ENCODE assay signal across 30 cellular contexts in the genomic region with DNA sequence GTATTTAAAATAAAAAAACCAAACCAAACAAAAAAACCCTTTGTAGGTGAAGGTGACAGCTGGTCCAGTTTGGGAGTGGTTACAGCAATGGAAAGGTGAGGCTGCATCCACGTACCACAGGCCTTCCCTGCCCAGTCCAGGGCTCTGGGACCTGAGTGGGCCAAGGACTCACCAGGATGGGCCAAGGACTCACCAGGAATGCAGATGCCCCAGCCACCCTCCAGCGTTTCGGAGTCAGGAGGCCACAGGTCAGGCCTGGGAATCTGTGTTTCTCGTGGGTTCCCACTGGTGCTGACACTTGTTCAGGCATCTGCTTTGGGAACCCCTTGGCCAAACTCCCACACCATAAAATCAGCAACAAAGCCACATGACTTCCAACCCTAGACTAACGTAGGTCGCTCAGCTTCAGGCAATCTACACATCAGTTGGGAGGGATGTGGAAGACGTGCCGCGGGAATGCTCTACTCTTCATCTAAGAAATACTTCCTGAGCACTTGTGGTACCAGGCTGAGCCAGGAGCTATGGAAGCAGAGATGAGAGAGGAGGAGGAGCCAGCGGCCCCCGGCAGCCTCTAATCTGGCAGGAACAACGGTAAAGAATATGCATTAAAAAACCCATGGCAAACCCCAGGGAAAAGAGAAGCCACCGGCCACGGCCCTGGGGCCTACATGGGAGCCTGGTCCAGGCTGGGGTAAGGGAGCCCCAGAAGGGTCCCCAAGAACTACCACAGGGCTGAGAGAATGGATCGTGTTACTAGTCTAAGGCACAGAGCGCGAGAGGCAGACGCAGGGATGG.
"Had no signal": no experiment of that assay in that cellular context is flagged by ENCODE, and none has a peak within 500 bp of the region (broad histone marks: within the 10 kb centered on the region; RNA-seq: fewer than 3 reads in every experiment).

No MANE protein-coding gene starts in this region.

- H3K27me3 ChIP-seq: SJSA1 had no signal

- H3K36me3 ChIP-seq: SJSA1 had no signal

- H3K27ac ChIP-seq: SJSA1 had no signal

- H3K4me3 ChIP-seq: SJSA1 had no signal

- H3K27ac Mint-ChIP-seq: activated CD4-positive, alpha-beta T cell treated with anti-CD3 and anti-CD28 coated beads for 36 hours; activated CD4-positive, alpha-beta T cell treated with anti-CD3 and anti-CD28 coated beads, Interleukin-2, amount 10 ng/mL, durations not matched to agents 7 days and 5 days; activated CD8-positive, alpha-beta T cell treated with anti-CD3 and anti-CD28 coated beads, Interleukin-2, amount 10 ng/mL, durations not matched to agents 7 days and 5 days; activated naive CD4-positive, alpha-beta T cell treated with anti-CD3 and anti-CD28 coated beads, Interleukin-2, amount 10 ng/mL, durations not matched to agents 7 days and 5 days; activated naive CD8-positive, alpha-beta T cell; activated naive CD8-positive, alpha-beta T cell treated with anti-CD3 and anti-CD28 coated beads, Interleukin-2, amount 50 U/mL, for 24 hours; T-helper 1 cell treated with Interleukin-12 subunit alpha and Interleukin-12 subunit beta and Interleukin-4 antibody, amounts not matched to agents 30 μg/mL and 1 μg/mL, for 36 hours; T-helper 2 cell treated with Interferon-gamma antibody and Interleukin-4, amounts not matched to agents 5 μg/mL and 100 μg/mL, for 36 hours; WTC11 had no signal

- H3K4me2 ChIP-seq: SK-N-SH had no signal

- DNase-seq: activated CD4-positive, alpha-beta T cell treated with anti-CD3 and anti-CD28 coated beads for 36 hours; activated CD4-positive, alpha-beta T cell treated with anti-CD3 and anti-CD28 coated beads, Interleukin-2, amount 10 ng/mL, durations not matched to agents 7 days and 5 days; activated CD4-positive, alpha-beta T cell treated with anti-CD3 and anti-CD28 coated beads, Interleukin-2, amount 50 U/mL, for 48 hours; activated CD8-positive, alpha-beta memory T cell treated with anti-CD3 and anti-CD28 coated beads, Interleukin-2, amount 50 U/mL, for 48 hours; activated CD8-positive, alpha-beta T cell treated with anti-CD3 and anti-CD28 coated beads, Interleukin-2, amount 10 ng/mL, durations not matched to agents 7 days and 5 days; activated effector memory CD4-positive, alpha-beta T cell treated with Interleukin-2 at 50 U/mL for 16 hours; activated naive CD4-positive, alpha-beta T cell treated with anti-CD3 and anti-CD28 coated beads, Interleukin-2, amount 10 ng/mL, durations not matched to agents 7 days and 5 days; activated naive CD8-positive, alpha-beta T cell treated with anti-CD3 and anti-CD28 coated beads, Interleukin-2, amount 50 U/mL, for 24 hours; activated T-cell treated with anti-CD3 and anti-CD28 coated beads, Interleukin-2, amount 50 U/mL, for 48 hours; anterior cingulate cortex; Karpas-422; KBM-7; NCI-H1048; NCI-H1105 treated with DMSO at 0.1 percent for 48 hours; NCI-H1436; NCI-H1694 treated with DMSO at 0.1 percent for 48 hours; NCI-H2029; NCI-H345; NCI-H524 treated with DMSO at 0.1 percent for 48 hours; RPMI8226; SHP77 treated with DMSO at 0.1 percent for 48 hours; SK-N-SH had no signal

- H3K4me3 Mint-ChIP-seq: activated CD4-positive, alpha-beta T cell treated with anti-CD3 and anti-CD28 coated beads for 36 hours; activated CD4-positive, alpha-beta T cell treated with anti-CD3 and anti-CD28 coated beads, Interleukin-2, amount 10 ng/mL, durations not matched to agents 7 days and 5 days; activated CD8-positive, alpha-beta T cell treated with anti-CD3 and anti-CD28 coated beads, Interleukin-2, amount 10 ng/mL, durations not matched to agents 7 days and 5 days; activated naive CD4-positive, alpha-beta T cell treated with anti-CD3 and anti-CD28 coated beads, Interleukin-2, amount 10 ng/mL, durations not matched to agents 7 days and 5 days; activated naive CD8-positive, alpha-beta T cell; activated naive CD8-positive, alpha-beta T cell treated with anti-CD3 and anti-CD28 coated beads, Interleukin-2, amount 50 U/mL, for 24 hours; brain; T-helper 1 cell treated with Interleukin-12 subunit alpha and Interleukin-12 subunit beta and Interleukin-4 antibody, amounts not matched to agents 30 μg/mL and 1 μg/mL, for 36 hours; T-helper 2 cell treated with Interferon-gamma antibody and Interleukin-4, amounts not matched to agents 5 μg/mL and 100 μg/mL, for 36 hours; WTC11 had no signal

- H3K4me1 Mint-ChIP-seq: activated CD4-positive, alpha-beta T cell treated with anti-CD3 and anti-CD28 coated beads for 36 hours; activated CD4-positive, alpha-beta T cell treated with anti-CD3 and anti-CD28 coated beads, Interleukin-2, amount 10 ng/mL, durations not matched to agents 7 days and 5 days; activated naive CD4-positive, alpha-beta T cell treated with anti-CD3 and anti-CD28 coated beads, Interleukin-2, amount 10 ng/mL, durations not matched to agents 7 days and 5 days; activated naive CD8-positive, alpha-beta T cell treated with anti-CD3 and anti-CD28 coated beads, Interleukin-2, amount 50 U/mL, for 24 hours; WTC11 had no signal

- H3K27me3 Mint-ChIP-seq: activated CD4-positive, alpha-beta T cell treated with anti-CD3 and anti-CD28 coated beads for 36 hours; activated CD4-positive, alpha-beta T cell treated with anti-CD3 and anti-CD28 coated beads, Interleukin-2, amount 10 ng/mL, durations not matched to agents 7 days and 5 days; activated naive CD4-positive, alpha-beta T cell treated with anti-CD3 and anti-CD28 coated beads, Interleukin-2, amount 10 ng/mL, durations not matched to agents 7 days and 5 days; activated naive CD8-positive, alpha-beta T cell treated with anti-CD3 and anti-CD28 coated beads, Interleukin-2, amount 50 U/mL, for 24 hours had no signal

- H3K4me1 ChIP-seq: SJSA1 had no signal

- H3K36me3 Mint-ChIP-seq: activated naive CD8-positive, alpha-beta T cell had no signal

- ATAC-seq: activated CD4-positive, alpha-beta T cell treated with anti-CD3 and anti-CD28 coated beads for 36 hours; activated CD4-positive, CD25-positive, alpha-beta regulatory T cell treated with anti-CD3 and anti-CD28 coated beads, Interleukin-2, amount 50 U/mL, for 24 hours; activated CD8-positive, alpha-beta T cell treated with anti-CD3 and anti-CD28 coated beads, Interleukin-2, amount 10 ng/mL, durations not matched to agents 7 days and 5 days; activated naive CD8-positive, alpha-beta T cell treated with anti-CD3 and anti-CD28 coated beads, Interleukin-2, amount 50 U/mL, for 24 hours; Panc1; WTC11 had no signal
